ENCODE assay signal across 11 cellular contexts in genomic region chr18:67513285-67513684, GRCh38. TPM values are rescaled to one million over a fixed set of nuclear protein-coding genes. Genes with fewer than 3 reads are reported as not detected.
DNase-seq lines count a peak whose midpoint lies in the region; ATAC-seq and TF ChIP-seq lines count a peak whose summit lies in the region.
"Had no signal": no experiment of that assay in that cellular context is flagged by ENCODE, and none has a peak within 500 bp of the region (broad histone marks: within the 10 kb centered on the region; RNA-seq: fewer than 3 reads in every experiment).

No MANE protein-coding gene starts in this region.

- H3K9ac ChIP-seq in skeletal muscle satellite cell (ENCODE audit: low read depth, low read length) = no peak overlapping the region

- peaks cover 31% of the 10 kb centered on the region for H3K4me1 ChIP-seq in skeletal muscle satellite cell (ENCODE audit: control insufficient read depth, insufficient read depth, low read length)

- TF ChIP-seq CTCF in epithelial cell of esophagus (IDR thresholded peaks at IDR 0.05; ENCODE audit: insufficient read depth, low read depth, low read length, missing control alignments) = peak; percentile 22

- H3K4me2 ChIP-seq in skeletal muscle satellite cell (ENCODE audit: low read length) = peak overlapping the region; percentile 85
- H3K4me2 ChIP-seq: PC-9 had no signal

- no peaks in the 10 kb centered on the region for H3K9me3 ChIP-seq in skeletal muscle satellite cell (replicated peaks; ENCODE audit: low read length)
- H3K9me3 ChIP-seq: vagina had no signal

- H3K4me3 ChIP-seq in epithelial cell of esophagus (ENCODE audit: low read length) (no peak overlapping the region), skeletal muscle satellite cell (ENCODE audit: low read length) (peak overlapping the region; percentile 93)
- H3K4me3 ChIP-seq: PC-9, vagina had no signal

- ATAC-seq in GM21528 (IDR thresholded peaks at IDR 0.05; ENCODE audit: low FRiP score, unreplicated experiment) (no peak), GM19467 (IDR thresholded peaks at IDR 0.05; ENCODE audit: unreplicated experiment) (no peak)

- peaks cover 67% of the 10 kb centered on the region for H3K36me3 ChIP-seq in skeletal muscle satellite cell (ENCODE audit: insufficient read depth, low read length)
- H3K36me3 ChIP-seq: vagina had no signal

- no peaks in the 10 kb centered on the region for H3K27me3 ChIP-seq in skeletal muscle satellite cell (ENCODE audit: control insufficient read depth, insufficient read depth, low read length)
- H3K27me3 ChIP-seq: vagina had no signal

- DNase-seq in NCI-H82 (lab: John Stamatoyannopoulos, UW) (peak; percentile 22), NCI-H82 treated with DMSO at 0.1 percent for 48 hours (lab: John Stamatoyannopoulos, UW; ENCODE audit: unreplicated experiment) (no peak), OCI-M1 (lab: John Stamatoyannopoulos, UW) (peak; percentile 70), epithelial cell of esophagus (ENCODE audit: low read depth) (peak; percentile 50), T1000 (lab: John Stamatoyannopoulos, UW) (no peak)
- DNase-seq: NCI-H1105, PC-9 had no signal

RNA-seq across cellular contexts. Expression of gene DSEL, which starts 3.2 kb away (rescaled TPM):
- 81.4 and 102 TPM in 2 replicates for total RNA-seq in skeletal muscle satellite cell (2012; rRNA removed)

Comparison
In these comparisons a context has a peak if more than half of its experiments do, and no peak if none do; other contexts are left out.
1. DNase-seq: peak in NCI-H82 (single experiment), OCI-M1 (single experiment) and epithelial cell of esophagus (single experiment); none in NCI-H82 treated with DMSO at 0.1 percent for 48 hours (single experiment) and T1000 (single experiment).